8 cellular contexts compared by ENCODE assay signal in genomic region chr11:102111787-102112653, GRCh38. TPM values are rescaled to one million over a fixed set of nuclear protein-coding genes. Genes with fewer than 3 reads are reported as not detected.
A peak's percentile ranks its signal among the peaks of the same experiment; 100 is the strongest.
DNase-seq lines count a peak whose midpoint lies in the region; ATAC-seq and TF ChIP-seq lines count a peak whose summit lies in the region.

No MANE protein-coding gene starts in this region.

- DNase-seq in BJ (ENCODE audit: low read depth) (peak; percentile 51), heart right ventricle (no peak), psoas muscle (peak in 1 of 2 donors; percentile 50), NCI-H128 (lab: John Stamatoyannopoulos, UW; ENCODE audit: unreplicated experiment) (no peak)
- no peak for DNase-seq in activated naive CD8-positive, alpha-beta T cell treated with anti-CD3 and anti-CD28 coated beads, Interleukin-2, amount 10 ng/mL, durations not matched to agents 7 days and 5 days

- peaks cover 32% of the 10 kb centered on the region for H3K27me3 Mint-ChIP-seq in IgD-negative memory B cell
- peaks cover 79% of the 10 kb centered on the region for H3K27me3 Mint-ChIP-seq in activated naive CD8-positive, alpha-beta T cell treated with anti-CD3 and anti-CD28 coated beads, Interleukin-2, amount 10 ng/mL, durations not matched to agents 7 days and 5 days

- H3K27me3 ChIP-seq in BJ (ENCODE audit: control insufficient read depth, insufficient read depth, low read length) (no peaks in the 10 kb centered on the region), heart right ventricle (peaks cover 0 to 90% (median 0%) of the 10 kb centered on the region in 7 donors), psoas muscle (ENCODE audit: insufficient read depth in 3 of 3, low read length in 2 of 3) (no peaks in the 10 kb centered on the region)

- no peaks in the 10 kb centered on the region for H3K36me3 Mint-ChIP-seq in IgD-negative memory B cell
- no peaks in the 10 kb centered on the region for H3K36me3 Mint-ChIP-seq in activated naive CD8-positive, alpha-beta T cell treated with anti-CD3 and anti-CD28 coated beads, Interleukin-2, amount 10 ng/mL, durations not matched to agents 7 days and 5 days

- H3K4me3 ChIP-seq in BJ (ENCODE audit: low read depth, low read length) (peak overlapping the region; percentile 96), heart right ventricle (peak overlapping the region; percentile 74 to 98 (median 89)), psoas muscle (peak overlapping the region; percentile 91)

- no peak for ATAC-seq in activated naive CD8-positive, alpha-beta T cell treated with anti-CD3 and anti-CD28 coated beads, Interleukin-2, amount 10 ng/mL, durations not matched to agents 7 days and 5 days (ENCODE audit: low read depth)
- ATAC-seq in heart right ventricle (peak; percentile 5 to 64 (median 44)), psoas muscle (peak; percentile 51 to 71 (median 57)), GM21528 (IDR thresholded peaks at IDR 0.05; ENCODE audit: low FRiP score, unreplicated experiment) (no peak), HG02885 (IDR thresholded peaks at IDR 0.05; ENCODE audit: poor library complexity, unreplicated experiment) (no peak)

- POLR2A ChIA-PET in BJ (lab: Charles Lee), result no interaction called here
- POLR2A ChIA-PET in activated naive CD8-positive, alpha-beta T cell treated with anti-CD3 and anti-CD28 coated beads, Interleukin-2, amount 10 ng/mL, durations not matched to agents 7 days and 5 days (lab: Charles Lee), result no interaction called here

- peaks cover 3 to 10% (median 8%) of the 10 kb centered on the region in 3 donors for H3K4me1 Mint-ChIP-seq in IgD-negative memory B cell
- H3K4me1 Mint-ChIP-seq in activated naive CD8-positive, alpha-beta T cell treated with anti-CD3 and anti-CD28 coated beads, Interleukin-2, amount 10 ng/mL, durations not matched to agents 7 days and 5 days, result peaks cover 8% of the 10 kb centered on the region

- TF ChIP-seq CTCF in BJ (IDR thresholded peaks at IDR 0.05; ENCODE audit: insufficient read depth, low read depth, low read length), result no peak
- no peak for TF ChIP-seq CTCF in heart right ventricle (IDR thresholded peaks at IDR 0.05)
- TF ChIP-seq CTCF in psoas muscle (IDR thresholded peaks at IDR 0.05), result no peak

- H3K27ac ChIP-seq in heart right ventricle (peak overlapping the region; percentile 94 to 99 (median 98)), psoas muscle (peak overlapping the region; percentile 94)

- H3K4me3 Mint-ChIP-seq in IgD-negative memory B cell, result peak overlapping the region; percentile 68 to 88 (median 88)
- H3K4me3 Mint-ChIP-seq in activated naive CD8-positive, alpha-beta T cell treated with anti-CD3 and anti-CD28 coated beads, Interleukin-2, amount 10 ng/mL, durations not matched to agents 7 days and 5 days, result peak overlapping the region; percentile 70

- peaks cover 0 to 5% (median 0%) of the 10 kb centered on the region in 3 donors for H3K9me3 Mint-ChIP-seq in IgD-negative memory B cell
- no peaks in the 10 kb centered on the region for H3K9me3 Mint-ChIP-seq in activated naive CD8-positive, alpha-beta T cell treated with anti-CD3 and anti-CD28 coated beads, Interleukin-2, amount 10 ng/mL, durations not matched to agents 7 days and 5 days

- H3K4me1 ChIP-seq in heart right ventricle (peaks cover 2 to 58% (median 47%) of the 10 kb centered on the region in 9 donors), psoas muscle (peaks cover 32% of the 10 kb centered on the region)

- CTCF ChIA-PET in BJ (lab: Yijun Ruan, JAX), result no interaction called here

- intact Hi-C loops in heart right ventricle (cut with DNase I), result loop anchor here in 6 of 10 donors (2.0 to 10.0 kb wide), 8 partner anchors 35 to 155 kb away; partner anchors contain the start of gene CFAP300 (in 1 of the 6)
- intact Hi-C loops in psoas muscle (cut with DNase I), result loop anchor here (2.0 to 5.0 kb wide), 4 partner anchors 40 to 157 kb away; no protein-coding TSS in a partner anchor

- WGBS in heart right ventricle, 2 donors, result 2 to 3% methylated on average over 23 of the region's 23 CpGs
- WGBS in psoas muscle, 3 donors, result 2 to 3% (median 2%) methylated on average over 23 of the region's 23 CpGs

- peak overlapping the region in 1 of 3 donors; percentile 53 for H3K27ac Mint-ChIP-seq in IgD-negative memory B cell
- no peak overlapping the region for H3K27ac Mint-ChIP-seq in activated naive CD8-positive, alpha-beta T cell treated with anti-CD3 and anti-CD28 coated beads, Interleukin-2, amount 10 ng/mL, durations not matched to agents 7 days and 5 days

- H3K36me3 ChIP-seq in BJ (ENCODE audit: control insufficient read depth, insufficient read depth, low read length), result no peaks in the 10 kb centered on the region
- peaks cover 0 to 24% (median 0%) of the 10 kb centered on the region in 9 donors for H3K36me3 ChIP-seq in heart right ventricle
- no peaks in the 10 kb centered on the region for H3K36me3 ChIP-seq in psoas muscle (ENCODE audit: insufficient read depth in 1 of 2, low read depth in 1 of 2)

- no peaks in the 10 kb centered on the region for H3K9me3 ChIP-seq in heart right ventricle
- no peaks in the 10 kb centered on the region for H3K9me3 ChIP-seq in psoas muscle

RNA-seq across cellular contexts. Expression of gene YAP1, which starts 1.8 kb away (rescaled TPM):
- 125 and 139 TPM in 2 replicates for polyA plus RNA-seq in BJ (2011; rRNA removed)
- 226 and 269 TPM in 2 replicates for polyA minus RNA-seq in BJ (2011; rRNA and poly(A)+ RNA removed)
- polyA plus RNA-seq in IgD-negative memory B cell, result not detected
- total RNA-seq in activated naive CD8-positive, alpha-beta T cell treated with anti-CD3 and anti-CD28 coated beads, Interleukin-2, amount 10 ng/mL, durations not matched to agents 7 days and 5 days, result under 1 TPM in 1 of 2 experiments, not detected in 1; 0.11 TPM
- 10 to 100 TPM; 56.5 to 91.3 (median 68.7) TPM for total RNA-seq in heart right ventricle
- polyA plus RNA-seq in heart right ventricle, result 10 to 100 TPM; 15.7 to 19.8 TPM
- 100 to 1,000 TPM in 2 of 4 donors, 10 to 100 TPM in 2; 28.6 to 124 (median 82.3) TPM for total RNA-seq in psoas muscle
- 10 to 100 TPM; 11.5 to 42.3 (median 32.1) TPM for polyA plus RNA-seq in psoas muscle

Comparison
In these comparisons a context has a peak if more than half of its experiments do, and no peak if none do; other contexts are left out.
1. ATAC-seq: peak in heart right ventricle (8 of 8) and psoas muscle (4 of 4); none in activated naive CD8-positive, alpha-beta T cell treated with anti-CD3 and anti-CD28 coated beads, Interleukin-2, amount 10 ng/mL, durations not matched to agents 7 days and 5 days (single experiment), GM21528 (single experiment) and HG02885 (single experiment).
2. RNA of gene YAP1, which starts 1.8 kb away (polyA plus RNA-seq): 125 to 139 TPM in BJ, 11.5 to 42.3 TPM in psoas muscle and 15.7 to 19.8 TPM in heart right ventricle; not detected in IgD-negative memory B cell (single experiment); every median in the first group is over 10 times any median in the second.
3. Peak in every context shown above with its lines, with median percentiles within 50 percentile points of each other: H3K4me3 ChIP-seq.